18 cellular contexts compared by ENCODE assay signal in genomic region chr5:168713051-168713450, GRCh38.
DNase-seq lines count a peak whose midpoint lies in the region; ATAC-seq, FAIRE-seq and TF ChIP-seq lines count a peak whose summit lies in the region.
"Had no signal": no experiment of that assay in that cellular context is flagged by ENCODE, and none has a peak within 500 bp of the region (broad histone marks: within the 10 kb centered on the region; RNA-seq: fewer than 3 reads in every experiment).

No MANE protein-coding gene starts in this region.

- H3K4me3 ChIP-seq in endothelial cell of umbilical vein (replicated peaks in 1 of 3; ENCODE audit: insufficient read depth in 1 of 3, low read depth in 1 of 3, low read length in 3 of 3) (no peak overlapping the region), osteoblast (ENCODE audit: insufficient read depth, low read length) (no peak overlapping the region)
- H3K4me3 ChIP-seq: SJCRH30 had no signal

- TF ChIP-seq POLR2A in endothelial cell of umbilical vein (IDR thresholded peaks at IDR 0.05; ENCODE audit: low read depth, low read length): no peak

- no peak overlapping the region for H2AFZ ChIP-seq in endothelial cell of umbilical vein (ENCODE audit: low read depth, low read length)
- no peak overlapping the region for H2AFZ ChIP-seq in osteoblast (ENCODE audit: low read length)

- H3K4me3 Mint-ChIP-seq in Calu3 (ENCODE audit: low read depth, unreplicated experiment): no peak overlapping the region
- H3K4me3 Mint-ChIP-seq: activated T-helper 1 cell treated with anti-CD3 and anti-CD28 coated beads, Interleukin-12 subunit alpha, Interleukin-12 subunit beta, Interleukin-2, Interleukin-4 antibody, amounts not matched to agents 30 ng/mL and 10 ng/mL and 1 ng/mL, durations not matched to agents 14 hours and 24 hours and 36 hours; neural crest cell; T-helper 2 cell treated with Interferon-gamma antibody and Interleukin-4, amounts not matched to agents 5 μg/mL and 100 μg/mL, for 36 hours had no signal

- H3K36me3 ChIP-seq in endothelial cell of umbilical vein (ENCODE audit: control insufficient read depth in 2 of 2, extremely low read depth in 1 of 2, insufficient read depth in 2 of 2, low read length in 2 of 2) (no peaks in the 10 kb centered on the region), osteoblast (ENCODE audit: insufficient read depth, low read length) (no peaks in the 10 kb centered on the region)
- H3K36me3 ChIP-seq: SJCRH30 had no signal

- H3K9me3 ChIP-seq in endothelial cell of umbilical vein (replicated peaks; ENCODE audit: control insufficient read depth, insufficient read depth, low read length) (no peaks in the 10 kb centered on the region), osteoblast (ENCODE audit: low read depth, low read length) (no peaks in the 10 kb centered on the region)
- H3K9me3 ChIP-seq: SJCRH30 had no signal

- H3K9me1 ChIP-seq in endothelial cell of umbilical vein (replicated peaks; ENCODE audit: control insufficient read depth, extremely low read depth, insufficient read depth, low read length): no peaks in the 10 kb centered on the region

- no peaks in the 10 kb centered on the region for H3K79me2 ChIP-seq in endothelial cell of umbilical vein (ENCODE audit: control insufficient read depth, insufficient read depth, low read length)
- no peaks in the 10 kb centered on the region for H3K79me2 ChIP-seq in osteoblast (ENCODE audit: insufficient read depth, low read length)

- H3K27me3 ChIP-seq in endothelial cell of umbilical vein (ENCODE audit: control insufficient read depth in 2 of 2, insufficient read depth in 2 of 2, low read length in 2 of 2) (no peaks in the 10 kb centered on the region), osteoblast (ENCODE audit: insufficient read depth, low read length) (no peaks in the 10 kb centered on the region)
- H3K27me3 ChIP-seq: SJCRH30 had no signal

- peak overlapping the region; percentile 29 for H3K27ac Mint-ChIP-seq in Calu3 (ENCODE audit: unreplicated experiment)
- H3K27ac Mint-ChIP-seq: activated T-helper 1 cell treated with anti-CD3 and anti-CD28 coated beads, Interleukin-12 subunit alpha, Interleukin-12 subunit beta, Interleukin-2, Interleukin-4 antibody, amounts not matched to agents 30 ng/mL and 10 ng/mL and 1 ng/mL, durations not matched to agents 14 hours and 24 hours and 36 hours; T-helper 2 cell treated with Interferon-gamma antibody and Interleukin-4, amounts not matched to agents 5 μg/mL and 100 μg/mL, for 36 hours had no signal

- H3K9me3 Mint-ChIP-seq in Calu3 (ENCODE audit: low read depth, unreplicated experiment): no peaks in the 10 kb centered on the region
- H3K9me3 Mint-ChIP-seq: activated T-helper 1 cell treated with anti-CD3 and anti-CD28 coated beads, Interleukin-12 subunit alpha, Interleukin-12 subunit beta, Interleukin-2, Interleukin-4 antibody, amounts not matched to agents 30 ng/mL and 10 ng/mL and 1 ng/mL, durations not matched to agents 14 hours and 24 hours and 36 hours; neural crest cell; T-helper 2 cell treated with Interferon-gamma antibody and Interleukin-4, amounts not matched to agents 5 μg/mL and 100 μg/mL, for 36 hours had no signal

- peak overlapping the region; percentile 80 for H3K27ac ChIP-seq in RWPE1
- H3K27ac ChIP-seq in endothelial cell of umbilical vein (ENCODE audit: insufficient read depth, low read depth, low read length): peak overlapping the region; percentile 72
- peak overlapping the region; percentile 73 for H3K27ac ChIP-seq in osteoblast (ENCODE audit: low read depth, low read length)
- H3K27ac ChIP-seq: SJCRH30 had no signal

- ATAC-seq in HG02884 (IDR thresholded peaks at IDR 0.05; ENCODE audit: unreplicated experiment): no peak

- peaks cover 25% of the 10 kb centered on the region for H3K4me1 Mint-ChIP-seq in Calu3 (ENCODE audit: low read depth, unreplicated experiment)

- no peak overlapping the region for H3K9ac ChIP-seq in endothelial cell of umbilical vein (replicated peaks; ENCODE audit: extremely low read depth, insufficient read depth, low read length)

- no peaks in the 10 kb centered on the region for H3K27me3 Mint-ChIP-seq in Calu3 (ENCODE audit: unreplicated experiment)

- TF ChIP-seq CTCF in Calu3 (IDR thresholded peaks at IDR 0.05; ENCODE audit: unreplicated experiment) (no peak), RWPE1 (conservative IDR thresholded peaks at IDR 0.05; ENCODE audit: low read depth) (no peak), endothelial cell of umbilical vein (IDR thresholded peaks at IDR 0.05; ENCODE audit: extremely low read depth in 1 of 2, insufficient read depth in 1 of 2, low read depth in 1 of 2, low read length in 2 of 2) (no peak), osteoblast (IDR thresholded peaks at IDR 0.05; ENCODE audit: extremely low read depth, low read depth, low read length) (no peak)

- H3K4me1 ChIP-seq in endothelial cell of umbilical vein (ENCODE audit: control insufficient read depth, extremely low read depth, insufficient read depth, low read length) (peaks cover 19% of the 10 kb centered on the region), osteoblast (ENCODE audit: insufficient read depth, low read length) (peaks cover 21% of the 10 kb centered on the region)
- H3K4me1 ChIP-seq: SJCRH30 had no signal

- H3K4me2 ChIP-seq in endothelial cell of umbilical vein (ENCODE audit: insufficient read depth, low read length) (peak overlapping the region; percentile 13), osteoblast (ENCODE audit: insufficient read depth, low read length) (peak overlapping the region; percentile 19)

- POLR2A ChIA-PET in RWPE1 (lab: Yijun Ruan, JAX; ENCODE audit: low non-redundant PET): no interaction called here
- POLR2A ChIA-PET in endothelial cell of umbilical vein (lab: Charles Lee): no interaction called here

- H4K20me1 ChIP-seq in endothelial cell of umbilical vein (replicated peaks; ENCODE audit: control insufficient read depth, extremely low read depth, insufficient read depth, low read length): no peaks in the 10 kb centered on the region
- H4K20me1 ChIP-seq in osteoblast (ENCODE audit: insufficient read depth, low read length): no peaks in the 10 kb centered on the region

- CTCF ChIA-PET in Calu3 (lab: Charles Lee): no interaction called here
- CTCF ChIA-PET in RWPE1 (lab: Yijun Ruan, JAX): no interaction called here
- CTCF ChIA-PET in endothelial cell of umbilical vein (lab: Charles Lee): interaction anchor here (0.9 to 1.0 kb wide), 3 partner anchors 31 to 274 kb away, joined by 3 to 4 read pairs (median 4); no protein-coding TSS in a partner anchor

- no peaks in the 10 kb centered on the region for H3K36me3 Mint-ChIP-seq in Calu3 (ENCODE audit: insufficient read depth, unreplicated experiment)

- dilution Hi-C loops in endothelial cell of umbilical vein (cut with MboI; ENCODE audit: extremely low pct_ligation_motif_present, low sequenced_read_pairs): no loop called here

- intact Hi-C loops in Calu3 (cut with micrococcal nuclease; ENCODE audit: unreplicated experiment) (no loop called here), endothelial cell of umbilical vein (cut with micrococcal nuclease) (no loop called here)

- DNase-seq in Calu3: no peak
- DNase-seq in RWPE1 (ENCODE audit: low spot score): no peak
- no peak for DNase-seq in endothelial cell of umbilical vein (ENCODE audit: low read depth, low spot score)
- DNase-seq in osteoblast (ENCODE audit: insufficient read length, low spot score, missing footprints): no peak
- DNase-seq in HuH-7 (ENCODE audit: low spot score): no peak
- DNase-seq in effector CD4-positive, alpha-beta T cell: no peak
- DNase-seq in NCI-H146 treated with DMSO at 0.1 percent for 48 hours (lab: John Stamatoyannopoulos, UW; ENCODE audit: unreplicated experiment): no peak
- DNase-seq: central memory CD4-positive, alpha-beta T cell; effector CD8-positive, alpha-beta T cell; Karpas-422; midbrain; NCI-H69; stimulated activated naive CD4-positive, alpha-beta T cell treated with Interleukin-2 at 50 U/mL for 16 hours had no signal

- BruUV-seq in Calu3 (replicated peaks; lab: Mats Ljungman, UMichigan) (no TSS peak), endothelial cell of umbilical vein (replicated peaks; lab: Mats Ljungman, UMichigan) (TSS peak; percentile 81)

- FAIRE-seq in endothelial cell of umbilical vein (lab: Jason Lieb, UNC): no peak

TF ChIP-seq in endothelial cell of umbilical vein, 7 proteins besides CTCF, POLR2A, EP300 and RAD21:
- no peak for TF ChIP-seq JUN (IDR thresholded peaks at IDR 0.05; ENCODE audit: borderline replicate concordance, insufficient read depth, insufficient read length, low read depth)
- TF ChIP-seq POLR2AphosphoS5 (IDR thresholded peaks at IDR 0.05; ENCODE audit: insufficient read depth, low read depth, low read length): no peak
- no peak for TF ChIP-seq GATA2 (IDR thresholded peaks at IDR 0.05; ENCODE audit: insufficient read depth, insufficient read length, low read depth, low read length)
- TF ChIP-seq FOS (IDR thresholded peaks at IDR 0.05; ENCODE audit: borderline replicate concordance, insufficient read depth, low read length): no peak
- TF ChIP-seq MYC (IDR thresholded peaks at IDR 0.05; ENCODE audit: low read depth, low read length): no peak
- no peak for TF ChIP-seq MAX (IDR thresholded peaks at IDR 0.05; ENCODE audit: insufficient read depth, insufficient read length)
- no peak for TF ChIP-seq EZH2 (IDR thresholded peaks at IDR 0.05; ENCODE audit: borderline replicate concordance, low read depth, low read length, severe bottlenecking)
